In genomic region chr15:69513450-69513849, GRCh38 we compare ENCODE assay signal across 12 cellular contexts.
"Had no signal": no experiment of that assay in that cellular context is flagged by ENCODE, and none has a peak within 500 bp of the region (broad histone marks: within the 10 kb centered on the region; RNA-seq: fewer than 3 reads in every experiment).

No MANE protein-coding gene starts in this region.

- H3K36me3 ChIP-seq: brain microvascular endothelial cell, esophagus squamous epithelium had no signal

- H3K79me2 ChIP-seq: parathyroid adenoma had no signal

- H3K4me1 ChIP-seq: esophagus squamous epithelium, parathyroid adenoma had no signal

- H3K4me3 ChIP-seq: esophagus squamous epithelium had no signal

- DNase-seq: activated CD4-positive, alpha-beta T cell treated with anti-CD3 and anti-CD28 coated beads for 4 hours; activated CD8-positive, alpha-beta memory T cell treated with anti-CD3 and anti-CD28 coated beads, Interleukin-2, amount 50 U/mL, for 48 hours; activated naive CD8-positive, alpha-beta T cell treated with anti-CD3 and anti-CD28 coated beads for 36 hours; brain microvascular endothelial cell; cortex of kidney; effector CD8-positive, alpha-beta T cell; esophagus squamous epithelium; hippocampal formation; naive B cell; stimulated activated CD4-positive, alpha-beta T cell treated with anti-CD3 and anti-CD28 coated beads, Interleukin-1b, Interleukin-23, amount 100 ng/mL, for 48 hours; stimulated activated naive CD8-positive, alpha-beta T cell treated with anti-CD3 and anti-CD28 coated beads, Interleukin-15, amount 100 ng/mL, for 72 hours had no signal

- H3K9ac ChIP-seq: parathyroid adenoma had no signal

- H3K27ac ChIP-seq: brain microvascular endothelial cell, esophagus squamous epithelium, parathyroid adenoma had no signal
